ENCODE assay signal across 9 cellular contexts in the genomic region with DNA sequence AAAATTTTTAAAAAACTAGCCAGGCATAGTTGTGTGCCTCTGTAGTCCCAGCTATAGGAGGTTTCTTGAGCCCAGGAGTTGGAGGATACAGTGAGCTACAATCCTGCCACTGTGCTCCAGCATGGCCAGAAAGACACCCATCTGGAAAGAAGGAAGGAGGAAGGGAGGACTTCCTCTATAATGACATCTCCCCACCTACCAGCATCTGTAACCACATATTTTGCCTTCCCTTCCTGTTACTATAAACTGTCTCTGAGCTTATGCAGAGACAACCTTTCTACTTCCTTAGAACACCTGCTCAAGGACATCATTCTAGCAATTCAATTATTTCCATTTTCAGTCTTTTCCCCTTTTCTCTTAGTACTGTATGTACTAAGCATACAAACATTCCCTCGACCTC. TPM values are rescaled to one million over a fixed set of nuclear protein-coding genes. Genes with fewer than 3 reads are reported as not detected.
DNase-seq lines count a peak whose midpoint lies in the region; ATAC-seq lines count a peak whose summit lies in the region.
"Had no signal": no experiment of that assay in that cellular context is flagged by ENCODE, and none has a peak within 500 bp of the region (broad histone marks: within the 10 kb centered on the region; RNA-seq: fewer than 3 reads in every experiment).

No MANE protein-coding gene starts in this region.

- H3K4me3 Mint-ChIP-seq in activated CD4-positive, alpha-beta memory T cell treated with anti-CD3 and anti-CD28 coated beads, Interleukin-2, amount 10 ng/mL, durations not matched to agents 7 days and 5 days = peak overlapping the region; percentile 14

- peaks cover 10% of the 10 kb centered on the region for H3K36me3 ChIP-seq in BLaER1
- H3K36me3 ChIP-seq in H7 (replicated peaks; ENCODE audit: control insufficient read depth, insufficient read depth, low read length) = peaks cover 5% of the 10 kb centered on the region

- no peaks in the 10 kb centered on the region for H3K27me3 Mint-ChIP-seq in activated CD4-positive, alpha-beta memory T cell treated with anti-CD3 and anti-CD28 coated beads, Interleukin-2, amount 10 ng/mL, durations not matched to agents 7 days and 5 days

- 0 out of 2 replicates have a peak overlapping the region, but pooled peaks have one; percentile 20 for H3K9ac ChIP-seq in BLaER1

- peak overlapping the region; percentile 75 for H3K4me2 ChIP-seq in BLaER1

- peaks cover 48% of the 10 kb centered on the region for H3K4me1 Mint-ChIP-seq in activated CD4-positive, alpha-beta memory T cell treated with anti-CD3 and anti-CD28 coated beads, Interleukin-2, amount 10 ng/mL, durations not matched to agents 7 days and 5 days

- peaks cover 16% of the 10 kb centered on the region for H3K36me3 Mint-ChIP-seq in activated CD4-positive, alpha-beta memory T cell treated with anti-CD3 and anti-CD28 coated beads, Interleukin-2, amount 10 ng/mL, durations not matched to agents 7 days and 5 days (ENCODE audit: low read depth)

- peak overlapping the region; percentile 16; the same call in 1 of the 2 replicates for H3K27ac ChIP-seq in BLaER1

- intact Hi-C loops in left colon (cut with DNase I, micrococcal nuclease) = no loop called here

- H3K4me3 ChIP-seq in BLaER1 (no peak overlapping the region), H7 (ENCODE audit: insufficient read depth, low read depth, low read length) (no peak overlapping the region)

- CTCF ChIA-PET in activated CD4-positive, alpha-beta memory T cell treated with anti-CD3 and anti-CD28 coated beads, Interleukin-2, amount 10 ng/mL, durations not matched to agents 7 days and 5 days (lab: Charles Lee) = interaction anchor here (0.6 to 1.6 kb wide), 6 partner anchors 11 to 276 kb away, joined by 3 to 7 read pairs (median 4); no protein-coding TSS in a partner anchor

- POLR2A ChIA-PET in activated CD4-positive, alpha-beta memory T cell treated with anti-CD3 and anti-CD28 coated beads, Interleukin-2, amount 10 ng/mL, durations not matched to agents 7 days and 5 days (lab: Charles Lee) = interaction anchor here (0.7 to 1.7 kb wide), 7 partner anchors 11 to 151 kb away, joined by 3 to 8 read pairs (median 4); a partner anchor contains a TSS

- H3K4me1 ChIP-seq in BLaER1 = peaks cover 74% of the 10 kb centered on the region

- H4K20me1 ChIP-seq in BLaER1 = no peaks in the 10 kb centered on the region

- no peaks in the 10 kb centered on the region for H3K9me3 Mint-ChIP-seq in activated CD4-positive, alpha-beta memory T cell treated with anti-CD3 and anti-CD28 coated beads, Interleukin-2, amount 10 ng/mL, durations not matched to agents 7 days and 5 days

- no peak for DNase-seq in activated CD4-positive, alpha-beta memory T cell treated with anti-CD3 and anti-CD28 coated beads, Interleukin-2, amount 10 ng/mL, durations not matched to agents 7 days and 5 days
- no peak for DNase-seq in left colon
- no peak for DNase-seq in NCI-H82 (lab: John Stamatoyannopoulos, UW)
- no peak for DNase-seq in NCI-H748 (lab: John Stamatoyannopoulos, UW; ENCODE audit: unreplicated experiment)
- no peak for DNase-seq in H7
- DNase-seq: activated CD8-positive, alpha-beta memory T cell treated with anti-CD3 and anti-CD28 coated beads for 24 hours had no signal

- H3K27me3 ChIP-seq in BLaER1 = no peaks in the 10 kb centered on the region
- no peaks in the 10 kb centered on the region for H3K27me3 ChIP-seq in H7 (ENCODE audit: control insufficient read depth, insufficient read depth, low read length)

- H3K27ac Mint-ChIP-seq in activated CD4-positive, alpha-beta memory T cell treated with anti-CD3 and anti-CD28 coated beads, Interleukin-2, amount 10 ng/mL, durations not matched to agents 7 days and 5 days = peak overlapping the region; percentile 82

- ATAC-seq in GM18873 (IDR thresholded peaks at IDR 0.05; ENCODE audit: low FRiP score, unreplicated experiment) = peak; percentile 49
- ATAC-seq in HG03280 (IDR thresholded peaks at IDR 0.05; ENCODE audit: unreplicated experiment) = peak; percentile 28
- ATAC-seq in left colon = no peak

- H3K9me3 ChIP-seq in BLaER1 = no peaks in the 10 kb centered on the region

RNA-seq across cellular contexts. Expression of a gene that starts 2.2 kb away (rescaled TPM):
- total RNA-seq in activated CD4-positive, alpha-beta memory T cell treated with anti-CD3 and anti-CD28 coated beads, Interleukin-2, amount 10 ng/mL, durations not matched to agents 7 days and 5 days = 10 to 100 TPM; 52.0 to 52.9 TPM
- total RNA-seq in left colon = 10 to 100 TPM; 17.2 to 23.4 TPM
- total RNA-seq in H7 (2014; rRNA removed; shearing (Covaris generic)) = 48.0 and 52.4 TPM in 2 replicates
